In the genomic region with DNA sequence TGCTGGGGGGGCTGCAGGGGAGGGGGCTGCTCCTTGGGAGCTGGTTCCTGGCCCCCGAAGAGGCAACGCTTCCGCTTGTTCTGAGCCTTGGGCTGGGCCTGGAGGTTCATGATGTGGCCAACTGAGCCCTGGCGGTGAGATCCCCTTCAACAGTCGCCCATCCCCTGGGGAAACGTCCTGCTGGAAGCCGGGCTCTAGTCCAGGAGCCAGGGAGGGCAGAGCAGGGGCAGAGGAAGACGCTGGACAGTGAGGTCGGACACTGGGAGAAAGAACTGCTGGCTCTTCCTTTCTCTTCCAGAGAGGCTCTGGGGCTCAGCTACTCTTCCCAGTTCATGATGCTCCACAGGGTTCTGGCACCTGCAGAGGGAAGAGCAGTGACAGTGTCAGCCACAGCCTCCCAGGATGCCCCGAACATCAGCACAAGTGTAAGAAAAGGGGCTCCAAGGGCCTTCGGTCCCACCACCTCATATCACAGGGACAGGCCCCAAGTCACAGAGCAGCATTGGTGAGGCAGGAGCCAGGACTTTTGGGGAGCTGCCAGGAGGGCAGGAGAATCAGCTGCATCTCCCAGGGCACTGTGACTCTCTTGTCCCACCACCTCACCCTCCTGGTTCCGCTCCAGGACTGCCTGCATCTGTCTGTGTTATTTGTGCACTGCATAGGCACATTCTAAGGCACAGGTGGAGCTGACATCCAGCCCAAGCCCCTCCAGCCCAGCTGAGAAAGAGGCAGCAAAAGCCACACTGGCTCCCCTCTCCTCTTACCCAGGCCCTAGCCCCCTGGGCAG, we compare ENCODE assay signal across 11 cellular contexts. TPM values are rescaled to one million over a fixed set of nuclear protein-coding genes. Genes with fewer than 3 reads are reported as not detected.
DNase-seq lines count a peak whose midpoint lies in the region; ATAC-seq, FAIRE-seq and TF ChIP-seq lines count a peak whose summit lies in the region.
"Had no signal": no experiment of that assay in that cellular context is flagged by ENCODE, and none has a peak within 500 bp of the region (broad histone marks: within the 10 kb centered on the region; RNA-seq: fewer than 3 reads in every experiment).

No MANE protein-coding gene starts in this region.

- no peak for DNase-seq in stimulated activated naive CD8-positive, alpha-beta T cell treated with anti-CD3 and anti-CD28 coated beads, Interleukin-15, Interleukin-2, amounts not matched to agents 100 U/mL and 50 U/mL, for 24 hours
- DNase-seq in H1 (ENCODE audit: low read depth in 1 of 2, low spot score in 2 of 2) (no peak), neural progenitor cell (ENCODE audit: low spot score) (no peak), aorta (no peak), LoVo (ENCODE audit: low spot score) (no peak)
- DNase-seq: C1 segment of cervical spinal cord had no signal

- H2BK12ac ChIP-seq in H1 (ENCODE audit: low read depth, low read length): peak overlapping the region; percentile 85; the same call in 1 of the 2 replicates

- no peak overlapping the region for H3K56ac ChIP-seq in H1 (replicated peaks; ENCODE audit: insufficient read length, low read depth, low read length)

- peak overlapping the region; percentile 46; the same call in 1 of the 2 replicates for H2BK15ac ChIP-seq in H1 (ENCODE audit: low read length)

- H3K4me3 Mint-ChIP-seq in stimulated activated naive CD8-positive, alpha-beta T cell treated with anti-CD3 and anti-CD28 coated beads, Interleukin-15, Interleukin-2, amounts not matched to agents 100 ng/mL and 50 ng/mL, for 24 hours: no peak overlapping the region
- no peak overlapping the region for H3K4me3 Mint-ChIP-seq in neural progenitor cell

- no peak for ATAC-seq in stimulated activated naive CD8-positive, alpha-beta T cell treated with anti-CD3 and anti-CD28 coated beads, Interleukin-15, Interleukin-2, amounts not matched to agents 100 U/mL and 50 U/mL, for 24 hours
- ATAC-seq in aorta (ENCODE audit: low FRiP score) (no peak), esophagus mucosa (no peak), HG02623 (IDR thresholded peaks at IDR 0.05; ENCODE audit: unreplicated experiment) (no peak)

- H3K23ac ChIP-seq in H1 (ENCODE audit: insufficient read length): no peak overlapping the region

- H3K4me2 ChIP-seq in H1 (ENCODE audit: insufficient read depth in 1 of 2, low read depth in 2 of 2, low read length in 2 of 2) (peak overlapping the region; percentile 49 to 57; a peak in 2 of 4 replicates), neural progenitor cell (no peak overlapping the region)

- no peak overlapping the region for H3K4ac ChIP-seq in H1 (replicated peaks; ENCODE audit: insufficient read length, low read depth, low read length)

- TF ChIP-seq CTCF in H1 (IDR thresholded peaks at IDR 0.05; ENCODE audit: control extremely low read depth in 1 of 3, insufficient read depth in 1 of 3, low read depth in 1 of 3, low read length in 3 of 3) (no peak), neural progenitor cell (IDR thresholded peaks at IDR 0.05) (no peak)

- no peak overlapping the region for H2BK20ac ChIP-seq in H1 (ENCODE audit: low read length)

- TF ChIP-seq POLR2A in H1 (IDR thresholded peaks at IDR 0.05; ENCODE audit: control extremely low read depth in 1 of 2, low read depth in 2 of 2, low read length in 2 of 2): no peak

- FAIRE-seq in H1 (lab: Jason Lieb, UNC): no peak
- FAIRE-seq: colon, TTC549 had no signal

- peaks cover 18% of the 10 kb centered on the region for H3K36me3 Mint-ChIP-seq in stimulated activated naive CD8-positive, alpha-beta T cell treated with anti-CD3 and anti-CD28 coated beads, Interleukin-15, Interleukin-2, amounts not matched to agents 100 ng/mL and 50 ng/mL, for 24 hours (ENCODE audit: low read depth)
- H3K36me3 Mint-ChIP-seq in neural progenitor cell: peaks cover 7% of the 10 kb centered on the region

- CTCF ChIA-PET in H1 (lab: Charles Lee; ENCODE audit: partially characterized antibody): interaction anchor here (1.0 to 11.1 kb wide), 8 partner anchors 11 to 121 kb away, joined by 3 to 198 read pairs (median 8); a partner anchor contains a TSS

- no peaks in the 10 kb centered on the region for H3K23me2 ChIP-seq in H1 (ENCODE audit: low read depth, low read length)

- H3K79me1 ChIP-seq in H1 (ENCODE audit: low read depth, low read length): peaks cover 8% of the 10 kb centered on the region

- TF ChIP-seq RAD21 in H1 (IDR thresholded peaks at IDR 0.05 in 1 of 2, conservative IDR thresholded peaks at IDR 0.05 in 1 of 2; ENCODE audit: low read depth in 2 of 2, low read length in 2 of 2): no peak

- H2BK120ac ChIP-seq in H1 (replicated peaks; ENCODE audit: low read depth, low read length): no peak overlapping the region

- H3K27me3 Mint-ChIP-seq in stimulated activated naive CD8-positive, alpha-beta T cell treated with anti-CD3 and anti-CD28 coated beads, Interleukin-15, Interleukin-2, amounts not matched to agents 100 ng/mL and 50 ng/mL, for 24 hours: no peaks in the 10 kb centered on the region
- no peaks in the 10 kb centered on the region for H3K27me3 Mint-ChIP-seq in neural progenitor cell (ENCODE audit: insufficient read depth, low read depth)

- H3K79me2 ChIP-seq in H1 (ENCODE audit: control insufficient read depth in 1 of 2, insufficient read depth in 2 of 2, low read length in 2 of 2): peaks cover 0 to 15% of the 10 kb centered on the region in 2 experiments; a peak in 1 of 4 replicates
- no peaks in the 10 kb centered on the region for H3K79me2 ChIP-seq in neural progenitor cell (ENCODE audit: low read depth)

- peaks cover 6% of the 10 kb centered on the region in 2 experiments for H4K20me1 ChIP-seq in H1 (replicated peaks in 1 of 2; ENCODE audit: control insufficient read depth in 1 of 2, insufficient read depth in 2 of 2, low read length in 2 of 2)
- H4K20me1 ChIP-seq in neural progenitor cell (ENCODE audit: low read depth): no peaks in the 10 kb centered on the region

- no peaks in the 10 kb centered on the region for H3K9me3 Mint-ChIP-seq in stimulated activated naive CD8-positive, alpha-beta T cell treated with anti-CD3 and anti-CD28 coated beads, Interleukin-15, Interleukin-2, amounts not matched to agents 100 ng/mL and 50 ng/mL, for 24 hours
- no peaks in the 10 kb centered on the region for H3K9me3 Mint-ChIP-seq in neural progenitor cell

- 0 out of 2 replicates have a peak overlapping the region, but pooled peaks have one; percentile 68 for H2BK5ac ChIP-seq in H1 (ENCODE audit: low read depth, low read length)

- H4K5ac ChIP-seq in H1 (ENCODE audit: insufficient read length, low read depth, low read length): no peak overlapping the region

- H2AFZ ChIP-seq in H1 (ENCODE audit: low read length): no peak overlapping the region
- peak overlapping the region; percentile 65 for H2AFZ ChIP-seq in neural progenitor cell (replicated peaks)

- H3K36me3 ChIP-seq in H1 (ENCODE audit: control insufficient read depth in 2 of 4, insufficient read depth in 4 of 4, low read length in 3 of 4) (peaks cover 0 to 11% (median 3%) of the 10 kb centered on the region in 4 experiments; a peak in 2 of 8 replicates), neural progenitor cell (no peaks in the 10 kb centered on the region), aorta (ENCODE audit: control insufficient read depth in 1 of 2, insufficient read depth in 2 of 2, low read length in 1 of 2) (peaks cover 0 to 9% of the 10 kb centered on the region in 2 donors)

- H3F3A ChIP-seq in neural progenitor cell (ENCODE audit: low read depth): peaks cover 14% of the 10 kb centered on the region

- peak overlapping the region; percentile 2 for H4K91ac ChIP-seq in H1 (replicated peaks; ENCODE audit: insufficient read length, low read length)

- 89% methylated on average over 11 of the region's 12 CpGs; no CpG with 5 or more reads in 1 of the 2 experiments for WGBS in H1 (ENCODE audit: extremely low coverage in 1 of 2, insufficient coverage in 1 of 2, insufficient read length in 1 of 2, insufficient replicate concordance in 2 of 2, low coverage in 1 of 2, low lambda C conversion rate in 2 of 2, missing lambda C conversion rate in 1 of 2), 2 experiments
- 28 to 29% methylated on average over 12 of the region's 12 CpGs for WGBS in aorta, 2 donors

- H3K4me1 ChIP-seq in H1 (replicated peaks in 1 of 4; ENCODE audit: control insufficient read depth in 3 of 4, insufficient read depth in 4 of 4, low read length in 3 of 4) (peaks cover 4 to 34% (median 25%) of the 10 kb centered on the region in 4 experiments), neural progenitor cell (peaks cover 22% of the 10 kb centered on the region), aorta (ENCODE audit: control insufficient read depth in 1 of 2, insufficient read depth in 2 of 2, low read length in 2 of 2) (peaks cover 0 to 3% of the 10 kb centered on the region in 2 donors)

- no peak for TF ChIP-seq EP300 in H1 (IDR thresholded peaks at IDR 0.05; ENCODE audit: borderline replicate concordance in 1 of 2, low read depth in 2 of 2, low read length in 2 of 2)

- H3K4me3 ChIP-seq in H1 (ENCODE audit: extremely low read depth in 1 of 4, insufficient read depth in 2 of 4, low read depth in 3 of 4, low read length in 4 of 4): no peak overlapping the region
- H3K4me3 ChIP-seq in neural progenitor cell: no peak overlapping the region
- H3K4me3 ChIP-seq in aorta (ENCODE audit: low read length in 2 of 2): no peak overlapping the region

- H3K9ac ChIP-seq in H1 (replicated peaks in 1 of 4; ENCODE audit: extremely low read depth in 1 of 4, low read depth in 3 of 4, low read length in 3 of 4) (no peak overlapping the region; a peak in 1 of 7 replicates), neural progenitor cell (no peak overlapping the region)

- H2AK5ac ChIP-seq in H1 (ENCODE audit: low read depth, low read length): 0 out of 2 replicates have a peak overlapping the region, but pooled peaks have one; percentile 6

- POLR2A ChIA-PET in H1 (lab: Charles Lee; ENCODE audit: partially characterized antibody): interaction anchor here (1.0 to 2.5 kb wide), 5 partner anchors 15 to 48 kb away, joined by 3 to 13 read pairs (median 6); a partner anchor contains a TSS

- no peak overlapping the region for H3K27ac ChIP-seq in H1 (ENCODE audit: low read depth, low read length)
- no peak overlapping the region for H3K27ac ChIP-seq in neural progenitor cell
- H3K27ac ChIP-seq in aorta (ENCODE audit: low read depth in 1 of 2, low read length in 2 of 2): peak overlapping the region; percentile 23 to 87

- no peak overlapping the region for H3K14ac ChIP-seq in H1 (ENCODE audit: insufficient read length)

- H4K8ac ChIP-seq in H1 (ENCODE audit: extremely low read depth, insufficient read depth, low read length): no peak overlapping the region; the same call in 1 of the 2 replicates

- no peaks in the 10 kb centered on the region for H3K9me3 ChIP-seq in H1 (ENCODE audit: insufficient read depth in 2 of 2, low read depth in 1 of 2, low read length in 1 of 2)
- no peaks in the 10 kb centered on the region for H3K9me3 ChIP-seq in neural progenitor cell (ENCODE audit: low read depth)
- H3K9me3 ChIP-seq in aorta (ENCODE audit: control insufficient read depth, low read length): no peaks in the 10 kb centered on the region

- intact Hi-C loops in aorta (cut with DNase I): no loop called here

- no peaks in the 10 kb centered on the region for H3K27me3 ChIP-seq in H1 (replicated peaks in 1 of 4; ENCODE audit: control insufficient read depth in 3 of 4, extremely low read depth in 1 of 4, insufficient read depth in 3 of 4, low read length in 3 of 4)
- no peaks in the 10 kb centered on the region for H3K27me3 ChIP-seq in neural progenitor cell
- no peaks in the 10 kb centered on the region for H3K27me3 ChIP-seq in aorta (ENCODE audit: control insufficient read depth in 1 of 2, insufficient read depth in 2 of 2, low read length in 1 of 2)

- peak overlapping the region; percentile 52 for H3K27ac Mint-ChIP-seq in stimulated activated naive CD8-positive, alpha-beta T cell treated with anti-CD3 and anti-CD28 coated beads, Interleukin-15, Interleukin-2, amounts not matched to agents 100 ng/mL and 50 ng/mL, for 24 hours
- no peak overlapping the region for H3K27ac Mint-ChIP-seq in neural progenitor cell

- H3K18ac ChIP-seq in H1 (ENCODE audit: extremely low read depth, low read length): no peak overlapping the region; the same call in 1 of the 2 replicates

- peaks cover 57% of the 10 kb centered on the region for H3K4me1 Mint-ChIP-seq in stimulated activated naive CD8-positive, alpha-beta T cell treated with anti-CD3 and anti-CD28 coated beads, Interleukin-15, Interleukin-2, amounts not matched to agents 100 ng/mL and 50 ng/mL, for 24 hours (ENCODE audit: low read depth)
- H3K4me1 Mint-ChIP-seq in neural progenitor cell: peaks cover 47% of the 10 kb centered on the region

RNA-seq across cellular contexts. Expression of a gene that starts 25.9 kb away (rescaled TPM):
- 52.7 and 55.1 TPM in 2 replicates for total RNA-seq in H1 (2021; fragmentation: NEBNext Ultra II Directional; extraction: Animal tissue kit (Norgen Biotek cat#: 25700))
- 15.8 and 23.3 TPM in 2 replicates for polyA plus RNA-seq in H1 (2011; rRNA removed)
- 23.1 TPM for polyA plus RNA-seq in H1 (2011; cell fraction: cytosol; rRNA removed)
- 16.1 TPM for polyA plus RNA-seq in H1 (2011; cell fraction: nucleus; rRNA removed)
- 44.2 to 49.8 TPM (median 48.1 TPM) in 4 replicates for polyA plus RNA-seq in H1 (2012, experiment 1 of 2)
- polyA plus RNA-seq in H1 (2012, experiment 2 of 2): 34.1 TPM
- 29.7 TPM for polyA plus RNA-seq in H1 (2013, experiment 1 of 2)
- polyA plus RNA-seq in H1 (2013, experiment 2 of 2): 29.0 TPM
- 10.0 and 14.9 TPM in 2 replicates for polyA minus RNA-seq in H1 (2011; rRNA and poly(A)+ RNA removed)
- 14.5 TPM for polyA minus RNA-seq in H1 (2011; cell fraction: cytosol; rRNA and poly(A)+ RNA removed)
- polyA minus RNA-seq in H1 (2011; cell fraction: nucleus; rRNA and poly(A)+ RNA removed): 12.4 TPM
- 25.9 and 37.3 TPM in 2 replicates for total RNA-seq in neural progenitor cell (ENCODE audit: low replicate concordance)
- total RNA-seq in aorta: 10 to 100 TPM; 36.7 to 45.5 TPM
- 10 to 100 TPM; 22.4 to 35.2 TPM for polyA plus RNA-seq in aorta
- 11.6 TPM for total RNA-seq in esophagus mucosa

Comparison
In these comparisons a context has a peak if more than half of its experiments do, and no peak if none do; other contexts are left out.
1. H3K27ac ChIP-seq: peak in aorta (2 of 2); none in H1 (single experiment) and neural progenitor cell (single experiment).